7 cellular contexts compared by ENCODE assay signal in the genomic region with DNA sequence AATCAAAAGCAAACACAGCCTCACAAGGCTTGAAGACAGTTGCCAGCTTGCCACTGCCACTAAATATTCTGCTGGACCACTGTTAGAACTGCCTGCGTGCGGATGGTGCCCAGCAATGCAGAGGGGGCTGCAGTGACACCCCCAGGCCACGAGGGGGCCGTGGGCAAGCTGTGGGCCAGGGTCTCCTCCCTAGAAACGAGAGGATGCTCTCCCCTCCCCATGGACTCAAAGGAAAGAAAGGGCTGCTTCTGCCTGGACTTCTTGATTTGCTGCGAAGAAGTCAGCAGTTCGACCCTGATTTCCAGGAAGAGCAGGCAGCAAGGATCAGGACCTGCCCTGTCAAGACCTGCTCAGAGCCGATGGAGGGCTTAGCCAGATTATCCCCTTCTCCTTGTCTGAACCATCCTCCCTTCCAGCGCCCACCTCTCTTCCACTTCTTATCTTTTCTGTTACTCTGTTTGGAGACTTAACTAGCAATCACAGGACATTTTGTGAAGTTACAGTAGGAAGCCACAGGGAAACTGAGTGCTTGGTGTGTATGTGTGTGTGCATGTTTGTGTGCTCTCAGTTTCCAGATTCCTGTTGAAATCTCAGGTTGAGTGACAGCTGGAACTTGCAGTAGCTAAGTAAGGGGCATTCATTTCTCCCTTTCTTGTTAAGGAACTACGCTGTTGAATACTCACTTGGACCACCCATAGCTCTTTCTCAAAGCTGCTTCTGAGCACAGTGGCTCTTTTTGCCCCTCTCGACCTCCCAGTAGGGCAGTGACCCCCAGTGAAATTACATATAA. TPM values are rescaled to one million over a fixed set of nuclear protein-coding genes. Genes with fewer than 3 reads are reported as not detected.
A peak's percentile ranks its signal among the peaks of the same experiment; 100 is the strongest.
DNase-seq lines count a peak whose midpoint lies in the region; ATAC-seq and TF ChIP-seq lines count a peak whose summit lies in the region.

No MANE protein-coding gene starts in this region.

- peak; percentile 91 for TF ChIP-seq CTCF in GM12875 (IDR thresholded peaks at IDR 0.05; ENCODE audit: borderline replicate concordance, insufficient read depth, low read depth, low read length)
- peak; percentile 83 for TF ChIP-seq CTCF in fibroblast of the aortic adventitia (IDR thresholded peaks at IDR 0.05; ENCODE audit: insufficient read depth, low read length)

- peak in 1 of 2 donors; percentile 23 for ATAC-seq in activated T-cell treated with anti-CD3 and anti-CD28 coated beads, Interleukin-2, amount 50 U/mL, for 72 hours (replicated peaks in 1 of 2)
- no peak for ATAC-seq in GM21526 (IDR thresholded peaks at IDR 0.05; ENCODE audit: low FRiP score, unreplicated experiment)

- no peaks in the 10 kb centered on the region for H3K9me3 Mint-ChIP-seq in activated T-cell treated with anti-CD3 and anti-CD28 coated beads, Interleukin-2, amount 50 U/mL, for 72 hours

- no peak overlapping the region for H3K4me3 ChIP-seq in GM12875 (ENCODE audit: low read depth, low read length)
- H3K4me3 ChIP-seq in fibroblast of the aortic adventitia (ENCODE audit: low read depth, low read length) = no peak overlapping the region

- peak; percentile 37 for DNase-seq in NCI-H446 treated with DMSO at 0.1 percent for 48 hours (lab: John Stamatoyannopoulos, UW)
- peak; percentile 66 to 70 for DNase-seq in activated T-cell treated with anti-CD3 and anti-CD28 coated beads, Interleukin-2, amount 50 U/mL, for 72 hours
- DNase-seq in fibroblast of the aortic adventitia (ENCODE audit: low read depth) = peak; percentile 17
- DNase-seq in nucleus accumbens (lab: John Stamatoyannopoulos, UW) = peak in 46 of 56 donors; percentile 6 to 79 (median 37)
- DNase-seq in GM19240 (ENCODE audit: insufficient read length, low spot score) = no peak

- no peak overlapping the region for H3K27ac Mint-ChIP-seq in activated T-cell treated with anti-CD3 and anti-CD28 coated beads, Interleukin-2, amount 50 U/mL, for 72 hours

- H3K27me3 Mint-ChIP-seq in activated T-cell treated with anti-CD3 and anti-CD28 coated beads, Interleukin-2, amount 50 U/mL, for 72 hours (ENCODE audit: low read depth) = no peaks in the 10 kb centered on the region

- peak overlapping the region; percentile 76 to 96 for H3K4me3 Mint-ChIP-seq in activated T-cell treated with anti-CD3 and anti-CD28 coated beads, Interleukin-2, amount 50 U/mL, for 72 hours

- H3K4me1 Mint-ChIP-seq in activated T-cell treated with anti-CD3 and anti-CD28 coated beads, Interleukin-2, amount 50 U/mL, for 72 hours (ENCODE audit: low read depth) = peaks cover 80% of the 10 kb centered on the region

- H3K36me3 Mint-ChIP-seq in activated T-cell treated with anti-CD3 and anti-CD28 coated beads, Interleukin-2, amount 50 U/mL, for 72 hours (ENCODE audit: insufficient read depth in 2 of 2) = peaks cover 0 to 2% of the 10 kb centered on the region in 2 donors

RNA-seq across cellular contexts. Expression of a gene that starts 2.7 kb away (rescaled TPM):
- total RNA-seq in activated T-cell treated with anti-CD3 and anti-CD28 coated beads, Interleukin-2, amount 50 U/mL, for 72 hours = 10 to 100 TPM in 1 of 2 donors, 1 to 10 TPM in 1; 9.4 to 13.3 TPM
- total RNA-seq in fibroblast of the aortic adventitia (ENCODE audit: low replicate concordance) = 6.6 and 32.0 TPM in 2 replicates
